8 cellular contexts compared by ENCODE assay signal in genomic region chr7:5450549-5451327, GRCh38. TPM values are rescaled to one million over a fixed set of nuclear protein-coding genes. Genes with fewer than 3 reads are reported as not detected.
A peak's percentile ranks its signal among the peaks of the same experiment; 100 is the strongest.
DNase-seq lines count a peak whose midpoint lies in the region; TF ChIP-seq lines count a peak whose summit lies in the region.

No MANE protein-coding gene starts in this region.

- peaks cover 6 to 43% (median 30%) of the 10 kb centered on the region in 10 experiments; a peak in 19 of 20 replicates for H3K4me1 ChIP-seq in BLaER1 treated with 17β-estradiol and CSF1 and Interleukin-3, amounts not matched to agents 10 nM and 100 nM
- peaks cover 0 to 6% (median 2%) of the 10 kb centered on the region in 4 donors for H3K4me1 ChIP-seq in liver (ENCODE audit: control insufficient read depth in 4 of 4, insufficient read depth in 4 of 4, low read length in 3 of 4)

- H3K4me2 ChIP-seq in BLaER1 treated with 17β-estradiol and CSF1 and Interleukin-3, amounts not matched to agents 10 nM and 100 nM, result peak overlapping the region; percentile 38 to 77 (median 62); a peak in 21 of 22 replicates

- TF ChIP-seq CTCF in HFF-Myc (IDR thresholded peaks at IDR 0.05; ENCODE audit: low read depth, low read length, missing control alignments) (peak; percentile 55), VCaP (conservative IDR thresholded peaks at IDR 0.05) (peak; percentile 79), chondrocyte (IDR thresholded peaks at IDR 0.05) (peak; percentile 88), liver (IDR thresholded peaks at IDR 0.05; ENCODE audit: low read depth, low read length, missing input control) (peak; percentile 53)

- DNase-seq in HFF-Myc (ENCODE audit: extremely low read depth, low read depth) (no peak), chondrocyte (ENCODE audit: low spot score) (no peak), NCI-H2029 (lab: John Stamatoyannopoulos, UW) (no peak)
- no peak for DNase-seq in NK-92 treated with Interleukin-12 subunit alpha and Interleukin-12 subunit beta, amount 100 ng/mL, for 24 hours (lab: John Stamatoyannopoulos, UW)

- H3K27me3 ChIP-seq in BLaER1 treated with 17β-estradiol and CSF1 and Interleukin-3, amounts not matched to agents 10 nM and 100 nM, result 0 out of 22 replicates have a peak, but pooled peaks cover 0 to 5% (median 0%) of the 10 kb centered on the region in 11 experiments
- H3K27me3 ChIP-seq in liver (ENCODE audit: control insufficient read depth in 4 of 4, insufficient read depth in 4 of 4, low read length in 3 of 4), result no peaks in the 10 kb centered on the region

- H3K27ac ChIP-seq in BLaER1 treated with 17β-estradiol and CSF1 and Interleukin-3, amounts not matched to agents 10 nM and 100 nM, result no peak overlapping the region
- H3K27ac ChIP-seq in VCaP (no peak overlapping the region), liver (ENCODE audit: low read depth in 1 of 2, low read length in 2 of 2) (no peak overlapping the region), temporal lobe (ENCODE audit: low read depth, low read length) (peak overlapping the region; percentile 17)

- H3K4me1 Mint-ChIP-seq in chondrocyte (ENCODE audit: low read depth), result no peaks in the 10 kb centered on the region

- H3K9me3 ChIP-seq in BLaER1 treated with 17β-estradiol and CSF1 and Interleukin-3, amounts not matched to agents 10 nM and 100 nM (replicated peaks in 1 of 11), result no peaks in the 10 kb centered on the region
- no peaks in the 10 kb centered on the region for H3K9me3 ChIP-seq in liver (ENCODE audit: control insufficient read depth in 4 of 4, low read length in 3 of 4)

- H3K27ac Mint-ChIP-seq in chondrocyte (ENCODE audit: unreplicated experiment), result no peak overlapping the region

- H3K4me3 Mint-ChIP-seq in chondrocyte (ENCODE audit: unreplicated experiment), result no peak overlapping the region

- H3K27me3 Mint-ChIP-seq in chondrocyte (ENCODE audit: low read depth), result peaks cover 2% of the 10 kb centered on the region

- no peaks in the 10 kb centered on the region for H3K9me3 Mint-ChIP-seq in chondrocyte (ENCODE audit: low read depth)

- no peaks in the 10 kb centered on the region for H3K36me3 Mint-ChIP-seq in chondrocyte (ENCODE audit: low read depth)

- H3K36me3 ChIP-seq in BLaER1 treated with 17β-estradiol and CSF1 and Interleukin-3, amounts not matched to agents 10 nM and 100 nM, result no peaks in the 10 kb centered on the region
- H3K36me3 ChIP-seq in liver (ENCODE audit: control insufficient read depth in 4 of 4, insufficient read depth in 3 of 4, low read depth in 1 of 4, low read length in 3 of 4), result no peaks in the 10 kb centered on the region

- H3K4me3 ChIP-seq in BLaER1 treated with 17β-estradiol and CSF1 and Interleukin-3, amounts not matched to agents 10 nM and 100 nM, result no peak overlapping the region
- H3K4me3 ChIP-seq in HFF-Myc (replicated peaks; ENCODE audit: low read depth, low read length) (no peak overlapping the region), liver (ENCODE audit: low read depth in 1 of 3, low read length in 3 of 3) (no peak overlapping the region)

- 28% methylated on average over 19 of the region's 19 CpGs for WGBS in liver

- peak overlapping the region in 2 of 11 experiments; percentile 9 to 13; a peak in 3 of 22 replicates for H3K9ac ChIP-seq in BLaER1 treated with 17β-estradiol and CSF1 and Interleukin-3, amounts not matched to agents 10 nM and 100 nM
- no peak overlapping the region for H3K9ac ChIP-seq in liver (ENCODE audit: low read depth in 1 of 2, low read length in 2 of 2)

- no peaks in the 10 kb centered on the region; a peak in 1 of 22 replicates for H4K20me1 ChIP-seq in BLaER1 treated with 17β-estradiol and CSF1 and Interleukin-3, amounts not matched to agents 10 nM and 100 nM

- peak; percentile 79 to 84 for TF ChIP-seq RAD21 in liver (IDR thresholded peaks at IDR 0.05)

TF ChIP-seq in liver, 16 proteins besides CTCF, POLR2A, EP300 and RAD21:
- TF ChIP-seq ZBTB33 (IDR thresholded peaks at IDR 0.05) (no peak), HNF4G (IDR thresholded peaks at IDR 0.05) (no peak), FOXA1 (IDR thresholded peaks at IDR 0.05) (no peak)

RNA-seq across cellular contexts. Expression of gene TNRC18, which starts 27.1 kb away (rescaled TPM):
- total RNA-seq in chondrocyte, result 95.4 to 137 TPM (median 101 TPM) in 3 replicates
- 10 to 100 TPM; 25.1 to 37.1 TPM for total RNA-seq in liver
- 10 to 100 TPM in 1 of 2 donors, 1 to 10 TPM in 1; 2.3 to 15.7 TPM for polyA plus RNA-seq in liver
- 97.6 TPM for total RNA-seq in temporal lobe
